ENCODE assay signal across 18 cellular contexts in genomic region chrX:130001893-130002292, GRCh38.
"Had no signal": no experiment of that assay in that cellular context is flagged by ENCODE, and none has a peak within 500 bp of the region (broad histone marks: within the 10 kb centered on the region; RNA-seq: fewer than 3 reads in every experiment).

No MANE protein-coding gene starts in this region.

- H3K9me3 Mint-ChIP-seq: activated CD4-positive, alpha-beta memory T cell treated with anti-CD3 and anti-CD28 coated beads, Interleukin-2, amount 10 ng/mL, durations not matched to agents 7 days and 5 days; activated CD4-positive, alpha-beta T cell treated with anti-CD3 and anti-CD28 coated beads, Interleukin-2, amount 10 ng/mL, durations not matched to agents 24 days and 14 days; activated naive CD8-positive, alpha-beta T cell treated with anti-CD3 and anti-CD28 coated beads for 36 hours; activated T-helper 1 cell treated with anti-CD3 and anti-CD28 coated beads, Interleukin-12 subunit alpha, Interleukin-12 subunit beta, Interleukin-2, Interleukin-4 antibody, amounts not matched to agents 30 ng/mL and 10 ng/mL and 1 ng/mL, durations not matched to agents 14 hours and 24 hours and 36 hours; naive thymus-derived CD8-positive, alpha-beta T cell; T-cell had no signal

- ATAC-seq: esophagus mucosa; gastrocnemius medialis; naive thymus-derived CD8-positive, alpha-beta T cell; right lobe of liver; SK-N-SH treated with all-trans-retinoic acid at 6 μM for 48 hours; T-cell had no signal

- H3K4me1 Mint-ChIP-seq: mesothelial cell of epicardium had no signal

- H3K9me3 ChIP-seq: gastrocnemius medialis, left ventricle myocardium inferior, right lobe of liver, upper lobe of left lung had no signal

- DNase-seq: activated CD4-positive, alpha-beta memory T cell treated with anti-CD3 and anti-CD28 coated beads, Interleukin-2, amount 10 ng/mL, durations not matched to agents 7 days and 5 days; activated CD4-positive, alpha-beta T cell treated with anti-CD3 and anti-CD28 coated beads, Interleukin-2, amount 10 ng/mL, durations not matched to agents 24 days and 14 days; activated CD4-positive, CD25-positive, alpha-beta regulatory T cell; activated naive CD8-positive, alpha-beta T cell treated with anti-CD3 and anti-CD28 coated beads for 36 hours; amygdala; cerebellar nuclear complex; gastrocnemius medialis; hippocampal formation; left ventricle myocardium inferior; naive thymus-derived CD8-positive, alpha-beta T cell; right lobe of liver; stimulated activated CD4-positive, alpha-beta T cell treated with anti-CD3 and anti-CD28 coated beads, Interleukin-1b, Interleukin-23, amount 100 ng/mL, for 48 hours; T-cell; upper lobe of left lung had no signal

- H3K27me3 Mint-ChIP-seq: activated CD4-positive, alpha-beta memory T cell treated with anti-CD3 and anti-CD28 coated beads, Interleukin-2, amount 10 ng/mL, durations not matched to agents 7 days and 5 days; activated CD4-positive, alpha-beta T cell treated with anti-CD3 and anti-CD28 coated beads, Interleukin-2, amount 10 ng/mL, durations not matched to agents 24 days and 14 days; activated naive CD8-positive, alpha-beta T cell treated with anti-CD3 and anti-CD28 coated beads for 36 hours; naive thymus-derived CD8-positive, alpha-beta T cell had no signal

- H3K4me3 Mint-ChIP-seq: activated CD4-positive, alpha-beta memory T cell treated with anti-CD3 and anti-CD28 coated beads, Interleukin-2, amount 10 ng/mL, durations not matched to agents 7 days and 5 days; activated CD4-positive, alpha-beta T cell treated with anti-CD3 and anti-CD28 coated beads, Interleukin-2, amount 10 ng/mL, durations not matched to agents 24 days and 14 days; activated naive CD8-positive, alpha-beta T cell treated with anti-CD3 and anti-CD28 coated beads for 36 hours; activated T-helper 1 cell treated with anti-CD3 and anti-CD28 coated beads, Interleukin-12 subunit alpha, Interleukin-12 subunit beta, Interleukin-2, Interleukin-4 antibody, amounts not matched to agents 30 ng/mL and 10 ng/mL and 1 ng/mL, durations not matched to agents 14 hours and 24 hours and 36 hours; mesothelial cell of epicardium; naive thymus-derived CD8-positive, alpha-beta T cell; T-cell had no signal

- H3K27ac Mint-ChIP-seq: activated CD4-positive, alpha-beta memory T cell treated with anti-CD3 and anti-CD28 coated beads, Interleukin-2, amount 10 ng/mL, durations not matched to agents 7 days and 5 days; activated CD4-positive, alpha-beta T cell treated with anti-CD3 and anti-CD28 coated beads, Interleukin-2, amount 10 ng/mL, durations not matched to agents 24 days and 14 days; activated naive CD8-positive, alpha-beta T cell treated with anti-CD3 and anti-CD28 coated beads for 36 hours; activated T-helper 1 cell treated with anti-CD3 and anti-CD28 coated beads, Interleukin-12 subunit alpha, Interleukin-12 subunit beta, Interleukin-2, Interleukin-4 antibody, amounts not matched to agents 30 ng/mL and 10 ng/mL and 1 ng/mL, durations not matched to agents 14 hours and 24 hours and 36 hours; mesothelial cell of epicardium; T-cell had no signal
